10 cellular contexts compared by ENCODE assay signal in the genomic region with DNA sequence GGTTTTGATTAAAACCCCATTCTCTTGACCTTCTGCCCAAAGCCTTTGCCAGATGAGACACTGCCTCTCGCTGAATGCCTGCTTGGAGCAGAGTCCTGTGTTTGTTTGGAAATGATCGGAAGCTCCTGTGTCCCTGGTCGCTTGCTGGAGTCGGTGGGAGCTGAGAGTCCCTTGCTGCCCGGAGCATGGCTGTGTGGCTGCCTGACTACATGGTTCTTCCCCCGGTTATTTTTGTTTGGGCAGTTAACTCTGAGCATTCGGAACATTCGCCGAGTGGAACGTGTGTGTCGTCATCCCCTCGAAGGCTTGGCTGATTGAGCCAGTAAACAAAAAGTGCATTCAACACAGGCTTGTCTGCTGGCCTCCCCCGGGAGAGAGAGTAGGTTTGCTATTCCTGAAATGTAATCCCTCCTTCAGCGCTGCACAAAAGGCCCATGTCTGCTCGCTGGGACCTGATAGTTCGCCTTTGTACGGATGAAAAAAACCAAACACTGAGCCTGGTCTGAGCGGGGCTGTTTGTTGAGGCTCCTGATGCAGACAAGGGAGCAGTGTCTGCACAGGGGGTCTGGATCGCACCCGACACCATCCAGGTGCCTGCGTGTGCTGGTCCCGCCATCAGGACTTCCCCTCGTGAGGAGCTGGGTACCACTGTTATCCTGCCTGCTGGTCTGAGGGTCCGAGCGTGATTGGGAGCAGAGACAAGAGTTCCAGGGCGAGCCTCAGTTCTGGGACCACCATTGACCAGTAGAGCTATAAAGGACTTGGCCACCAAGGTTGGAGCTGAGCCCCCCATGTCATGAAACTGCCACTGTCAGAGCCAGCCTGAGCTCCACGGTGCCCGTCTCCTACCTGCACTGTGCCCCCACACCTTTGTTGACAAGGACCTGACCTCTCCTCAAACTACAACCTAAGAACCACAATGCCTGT.
DNase-seq lines count a peak whose midpoint lies in the region; ATAC-seq, FAIRE-seq and TF ChIP-seq lines count a peak whose summit lies in the region.
"Had no signal": no experiment of that assay in that cellular context is flagged by ENCODE, and none has a peak within 500 bp of the region (broad histone marks: within the 10 kb centered on the region; RNA-seq: fewer than 3 reads in every experiment).

No MANE protein-coding gene starts in this region.

- peak; percentile 73 for DNase-seq in AG08396 (ENCODE audit: low spot score)
- peak; percentile 84 for DNase-seq in NCI-H526 treated with DMSO at 0.1 percent for 48 hours (lab: John Stamatoyannopoulos, UW)
- DNase-seq in frontal cortex (ENCODE audit: low spot score in 2 of 2) = peak; percentile 44 to 67
- DNase-seq in neural progenitor cell (ENCODE audit: low spot score) = peak; percentile 92
- DNase-seq in GF-D8 (lab: John Stamatoyannopoulos, UW) = no peak
- DNase-seq in BE2C = no peak
- DNase-seq: RPMI8226 had no signal

- peak overlapping the region; percentile 78 for H3K4me3 Mint-ChIP-seq in neural progenitor cell

- no peak overlapping the region for H3K9ac ChIP-seq in neural progenitor cell

- H3K36me3 ChIP-seq in neural progenitor cell (no peaks in the 10 kb centered on the region), BE2C (no peaks in the 10 kb centered on the region)

- peak overlapping the region; percentile 97 for H3K27ac Mint-ChIP-seq in neural progenitor cell

- no peak for FAIRE-seq in frontal cortex (lab: Jason Lieb, UNC)

- peaks cover 24% of the 10 kb centered on the region for H3F3A ChIP-seq in neural progenitor cell (ENCODE audit: low read depth)

- no peak for ATAC-seq in GM21529 (IDR thresholded peaks at IDR 0.05; ENCODE audit: unreplicated experiment)
- no peak for ATAC-seq in GM21360 (IDR thresholded peaks at IDR 0.05; ENCODE audit: unreplicated experiment)
- ATAC-seq: HCT116 had no signal

- H3K79me2 ChIP-seq in neural progenitor cell (ENCODE audit: low read depth) = peaks cover 93% of the 10 kb centered on the region

- H3K4me1 ChIP-seq in neural progenitor cell (peaks cover 51% of the 10 kb centered on the region), BE2C (peaks cover 12% of the 10 kb centered on the region)

- TF ChIP-seq CTCF in neural progenitor cell (IDR thresholded peaks at IDR 0.05) (no peak), BE2C (IDR thresholded peaks at IDR 0.05; ENCODE audit: low read depth, low read length) (no peak)

- H4K20me1 ChIP-seq in neural progenitor cell (ENCODE audit: low read depth) = peaks cover 77% of the 10 kb centered on the region

- H3K27me3 Mint-ChIP-seq in neural progenitor cell (ENCODE audit: insufficient read depth, low read depth) = peaks cover 3% of the 10 kb centered on the region

- peaks cover 58% of the 10 kb centered on the region for H3K4me1 Mint-ChIP-seq in neural progenitor cell

- peaks cover 3% of the 10 kb centered on the region for H3K36me3 Mint-ChIP-seq in neural progenitor cell

- H3K4me2 ChIP-seq in neural progenitor cell = peak overlapping the region; percentile 69

- H3K27me3 ChIP-seq in neural progenitor cell (no peaks in the 10 kb centered on the region), BE2C (no peaks in the 10 kb centered on the region)

- H3K9me3 ChIP-seq in neural progenitor cell (ENCODE audit: low read depth) = no peaks in the 10 kb centered on the region
- H3K9me3 ChIP-seq in BE2C = no peaks in the 10 kb centered on the region

- H3K9me3 Mint-ChIP-seq in neural progenitor cell = no peaks in the 10 kb centered on the region

- H3K4me3 ChIP-seq in neural progenitor cell = peak overlapping the region; percentile 22
- H3K4me3 ChIP-seq in BE2C (ENCODE audit: low read depth, low read length) = no peak overlapping the region

- H3K27ac ChIP-seq in neural progenitor cell = peak overlapping the region; percentile 76

- no peak overlapping the region for H2AFZ ChIP-seq in neural progenitor cell (replicated peaks)

Comparison
In these comparisons a context has a peak if more than half of its experiments do, and no peak if none do; other contexts are left out.
1. DNase-seq: peak in AG08396 (single experiment), NCI-H526 treated with DMSO at 0.1 percent for 48 hours (single experiment), frontal cortex (2 of 2) and neural progenitor cell (single experiment); none in GF-D8 (single experiment) and BE2C (single experiment).